ENCODE assay signal across 22 cellular contexts in the genomic region with DNA sequence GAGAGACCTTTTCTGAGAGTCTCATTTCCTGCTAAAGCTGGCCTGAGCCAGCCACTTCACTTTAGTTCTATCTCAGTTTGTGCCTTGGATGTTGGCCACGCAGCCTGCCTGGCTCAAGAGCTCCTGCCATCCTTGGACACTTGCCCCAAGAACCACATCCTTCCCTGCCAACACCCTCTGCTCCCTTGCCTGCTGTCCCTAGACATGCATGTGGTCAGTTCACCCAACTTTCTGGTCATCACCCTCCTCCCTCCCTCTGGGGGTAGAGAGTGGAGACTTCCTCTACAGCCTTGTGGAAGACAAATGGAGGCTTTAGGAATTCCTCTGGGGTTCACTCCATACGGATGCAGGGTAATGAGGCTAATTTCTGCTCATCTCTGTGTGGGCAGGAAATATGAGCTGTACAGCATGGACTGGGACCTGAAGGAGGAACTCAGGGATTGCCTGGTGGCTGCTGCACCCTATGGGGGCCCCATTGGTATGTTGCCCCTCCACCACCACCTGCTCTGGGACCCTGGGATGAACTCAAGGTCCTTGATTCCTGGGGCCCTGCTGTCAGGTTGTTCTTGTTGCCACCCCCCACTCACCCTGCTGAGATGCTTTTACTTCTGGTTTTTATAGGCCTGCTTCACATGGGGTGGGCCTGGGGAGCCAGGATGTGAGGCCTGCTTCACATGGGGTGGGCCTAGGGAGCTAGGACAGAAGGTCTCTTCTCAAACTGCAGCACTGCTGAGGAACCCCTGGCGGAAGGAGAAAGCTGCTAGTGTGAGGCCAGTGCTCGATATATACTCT. TPM values are rescaled to one million over a fixed set of nuclear protein-coding genes. Genes with fewer than 3 reads are reported as not detected.
DNase-seq lines count a peak whose midpoint lies in the region; ATAC-seq, FAIRE-seq and TF ChIP-seq lines count a peak whose summit lies in the region.
"Had no signal": no experiment of that assay in that cellular context is flagged by ENCODE, and none has a peak within 500 bp of the region (broad histone marks: within the 10 kb centered on the region; RNA-seq: fewer than 3 reads in every experiment).

No MANE protein-coding gene starts in this region.

- no peak for DNase-seq in Right ventricle myocardium inferior (ENCODE audit: missing footprints)
- DNase-seq in cardiac septum (ENCODE audit: low spot score): no peak
- peak; percentile 30 for DNase-seq in UCSD-AML1 (lab: John Stamatoyannopoulos, UW; ENCODE audit: unreplicated experiment)
- DNase-seq in glomerular visceral epithelial cell (ENCODE audit: extremely low spot score): peak; percentile 45
- DNase-seq in urothelium cell line (ENCODE audit: low spot score): no peak
- no peak for DNase-seq in lower leg skin (ENCODE audit: low spot score in 2 of 2)
- DNase-seq: activated CD4-positive, alpha-beta T cell treated with anti-CD3 and anti-CD28 coated beads for 1 hour; activated naive CD8-positive, alpha-beta T cell treated with anti-CD3 and anti-CD28 coated beads for 36 hours; activated T-cell treated with anti-CD3 and anti-CD28 coated beads for 4 hours; COR-L47; GDM1; NCI-H1930; NCI-H69; Peyer's patch had no signal

- no peak for TF ChIP-seq POLR2A in lower leg skin (IDR thresholded peaks at IDR 0.05)

- peak; percentile 30 for FAIRE-seq in urothelium cell line (lab: Jason Lieb, UNC)
- FAIRE-seq: GM19239, keratinocyte had no signal

- no peak overlapping the region for H3K4me3 ChIP-seq in lower leg skin (ENCODE audit: low read depth, poor library complexity, severe bottlenecking)
- H3K4me3 ChIP-seq: Peyer's patch had no signal

- TF ChIP-seq CTCF in lower leg skin (IDR thresholded peaks at IDR 0.05): no peak

- peak; percentile 64 for ATAC-seq in Right ventricle myocardium inferior
- no peak for ATAC-seq in HG02642 (IDR thresholded peaks at IDR 0.05; ENCODE audit: poor library complexity, unreplicated experiment)
- ATAC-seq in GM21786 (IDR thresholded peaks at IDR 0.05; ENCODE audit: unreplicated experiment): no peak

- intact Hi-C loops in Right ventricle myocardium inferior (cut with DNase I) (no loop called here), cardiac septum (cut with DNase I) (loop anchor here (10.0 kb wide), 1 partner anchor 165 kb away; a partner anchor contains a TSS), lower leg skin (cut with DNase I; ENCODE audit: low total_unique reads) (no loop called here)

- 86 to 90% methylated on average over 4 of the region's 4 CpGs for WGBS in lower leg skin, 2 donors

RNA-seq across cellular contexts. Expression of a gene that starts 13.8 kb away (rescaled TPM):
- total RNA-seq in Right ventricle myocardium inferior (26.5 TPM), cardiac septum (23.5 TPM), lower leg skin (10 to 100 TPM; 50.7 to 96.7 (median 64.1) TPM)

RNA-seq across cellular contexts. Expression of a gene that starts 19.0 kb away (rescaled TPM):
- total RNA-seq in Right ventricle myocardium inferior (18.0 TPM), cardiac septum (23.3 TPM), lower leg skin (10 to 100 TPM; 34.9 to 39.2 (median 37.7) TPM)

RNA-seq across cellular contexts. Expression of a gene that starts 19.1 kb away (rescaled TPM):
- total RNA-seq in Right ventricle myocardium inferior (10.7 TPM), cardiac septum (12.8 TPM), lower leg skin (10 to 100 TPM; 10.6 to 16.6 (median 13.1) TPM)

RNA-seq across cellular contexts. Expression of a gene that starts 43.4 kb away (rescaled TPM):
- total RNA-seq in Right ventricle myocardium inferior (not detected), cardiac septum (not detected), lower leg skin (not detected)
- total RNA-seq: A673; activated naive CD8-positive, alpha-beta T cell treated with anti-CD3 and anti-CD28 coated beads for 36 hours; mononuclear cell; osteocyte; Peyer's patch; subcutaneous adipose tissue had no signal

RNA-seq across cellular contexts. Expression of a gene that starts 44.7 kb away (rescaled TPM):
- total RNA-seq in Right ventricle myocardium inferior: not detected
- total RNA-seq in cardiac septum: not detected
- not detected for total RNA-seq in lower leg skin
- total RNA-seq: A673; activated naive CD8-positive, alpha-beta T cell treated with anti-CD3 and anti-CD28 coated beads for 36 hours; mononuclear cell; osteocyte; Peyer's patch had no signal

Comparison
In these comparisons a context has a peak if more than half of its experiments do, and no peak if none do; other contexts are left out.
1. DNase-seq: peak in UCSD-AML1 (single experiment) and glomerular visceral epithelial cell (single experiment); none in Right ventricle myocardium inferior (single experiment), cardiac septum (single experiment), urothelium cell line (single experiment) and lower leg skin (0 of 2).